ENCODE assay signal across 14 cellular contexts in genomic region chr20:56430957-56431356, GRCh38. TPM values are rescaled to one million over a fixed set of nuclear protein-coding genes. Genes with fewer than 3 reads are reported as not detected.
"Had no signal": no experiment of that assay in that cellular context is flagged by ENCODE, and none has a peak within 500 bp of the region (broad histone marks: within the 10 kb centered on the region; RNA-seq: fewer than 3 reads in every experiment).

No MANE protein-coding gene starts in this region.

- H3K9ac ChIP-seq: SK-N-SH had no signal

- H3K27ac ChIP-seq: brain microvascular endothelial cell, ovary had no signal

- H3K36me3 ChIP-seq: brain microvascular endothelial cell, ovary had no signal

- H3K4me3 ChIP-seq: ovary had no signal

- H3K9me3 Mint-ChIP-seq: activated T-cell treated with anti-CD3 and anti-CD28 coated beads, Interleukin-2, amount 50 U/mL, for 72 hours had no signal

- H3K4me2 ChIP-seq: SK-N-SH had no signal

- DNase-seq: activated CD4-positive, alpha-beta T cell treated with anti-CD3 and anti-CD28 coated beads, Interleukin-2, amount 50 U/mL, for 4 hours; activated naive CD4-positive, alpha-beta T cell treated with Interleukin-2 at 50 U/mL for 16 hours; activated T-cell treated with anti-CD3 and anti-CD28 coated beads, Interleukin-2, amount 50 U/mL, for 72 hours; brain microvascular endothelial cell; cerebellar nuclear complex; dermis blood vessel endothelial cell; left cardiac atrium; mammary epithelial cell; ovary; SK-N-SH; stimulated activated CD4-positive, alpha-beta T cell treated with anti-CD3 and anti-CD28 coated beads, Interleukin-2, amount 100 ng/mL, for 48 hours; stimulated activated naive CD4-positive, alpha-beta T cell treated with Interleukin-2 at 50 U/mL for 16 hours; T-helper 2 cell had no signal

- ATAC-seq: activated T-cell treated with anti-CD3 and anti-CD28 coated beads, Interleukin-2, amount 50 U/mL, for 72 hours; esophagus mucosa had no signal

- H3K9me2 ChIP-seq: SK-N-SH had no signal

- H3K9me3 ChIP-seq: ovary, SK-N-SH had no signal

- H3K27me3 ChIP-seq: brain microvascular endothelial cell, ovary had no signal

RNA-seq across cellular contexts. Expression of gene CASS4, which starts 18.9 kb away (rescaled TPM):
- polyA plus RNA-seq: mammary epithelial cell, SK-N-SH had no signal
